ENCODE assay signal across 22 cellular contexts in the genomic region with DNA sequence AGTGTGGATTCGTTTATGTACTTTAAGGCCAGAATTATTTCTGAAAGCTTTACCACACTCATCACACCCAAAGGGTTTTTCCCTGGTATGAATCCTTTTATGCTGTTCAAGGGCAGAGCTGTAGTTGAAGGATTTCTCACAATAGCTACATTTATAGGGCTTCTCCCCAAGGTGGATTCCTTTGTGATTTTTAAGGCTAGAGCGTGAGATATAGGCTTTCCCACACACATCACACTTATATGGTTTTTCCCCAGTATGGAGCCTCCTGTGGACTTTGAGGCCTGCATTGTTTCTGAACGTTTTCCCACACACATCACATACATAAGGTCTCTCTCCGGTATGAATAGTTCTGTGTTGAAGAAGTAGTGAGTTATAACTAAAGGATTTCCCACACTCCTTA. TPM values are rescaled to one million over a fixed set of nuclear protein-coding genes. Genes with fewer than 3 reads are reported as not detected.
"Had no signal": no experiment of that assay in that cellular context is flagged by ENCODE, and none has a peak within 500 bp of the region (broad histone marks: within the 10 kb centered on the region; RNA-seq: fewer than 3 reads in every experiment).

No MANE protein-coding gene starts in this region.

- H3K4me3 Mint-ChIP-seq: activated CD8-positive, alpha-beta T cell treated with anti-CD3 and anti-CD28 coated beads, Interleukin-2, amount 10 ng/mL, durations not matched to agents 7 days and 5 days; activated naive CD4-positive, alpha-beta T cell treated with anti-CD3 and anti-CD28 coated beads, Interleukin-2, amount 50 U/mL, for 24 hours; brain; central memory CD8-positive, alpha-beta T cell; T-helper 17 cell; WTC11 had no signal

- H3K4me3 ChIP-seq: ascending aorta had no signal

- DNase-seq: activated CD4-positive, alpha-beta T cell treated with anti-CD3 and anti-CD28 coated beads for 48 hours; activated CD4-positive, alpha-beta T cell treated with anti-CD3 and anti-CD28 coated beads, Interleukin-2, amount 50 U/mL, for 4 hours; activated CD4-positive, CD25-positive, alpha-beta regulatory T cell treated with anti-CD3 and anti-CD28 coated beads, Interleukin-2, amount 50 U/mL, for 72 hours; activated CD8-positive, alpha-beta memory T cell treated with anti-CD3 and anti-CD28 coated beads, Interleukin-2, amount 50 U/mL, for 48 hours; activated CD8-positive, alpha-beta T cell treated with anti-CD3 and anti-CD28 coated beads, Interleukin-2, amount 10 ng/mL, durations not matched to agents 7 days and 5 days; activated T-cell treated with anti-CD3 and anti-CD28 coated beads, Interleukin-2, amount 50 U/mL, for 1 hour; amniotic stem cell; Kasumi-1; NCI-H1105 treated with DMSO at 0.1 percent for 48 hours; NCI-H1436 treated with DMSO at 0.1 percent for 48 hours; NCI-H187 treated with DMSO at 0.1 percent for 48 hours; NCI-H2081 treated with DMSO at 0.1 percent for 48 hours; NCI-H446; NCI-H524; SIG-M5; T-helper 17 cell; T-helper 9 cell had no signal

- H3K27ac ChIP-seq: ascending aorta had no signal

- H3K27me3 Mint-ChIP-seq: activated naive CD4-positive, alpha-beta T cell treated with anti-CD3 and anti-CD28 coated beads, Interleukin-2, amount 50 U/mL, for 24 hours; central memory CD8-positive, alpha-beta T cell; T-helper 17 cell had no signal

- ATAC-seq: activated CD8-positive, alpha-beta T cell treated with anti-CD3 and anti-CD28 coated beads, Interleukin-2, amount 10 ng/mL, durations not matched to agents 7 days and 5 days; T-helper 17 cell; WTC11 had no signal

- H3K27me3 ChIP-seq: ascending aorta had no signal

- H3K4me1 ChIP-seq: ascending aorta had no signal

- H3K4me1 Mint-ChIP-seq: brain had no signal

- H3K27ac Mint-ChIP-seq: activated CD8-positive, alpha-beta T cell treated with anti-CD3 and anti-CD28 coated beads, Interleukin-2, amount 10 ng/mL, durations not matched to agents 7 days and 5 days; activated naive CD4-positive, alpha-beta T cell treated with anti-CD3 and anti-CD28 coated beads, Interleukin-2, amount 50 U/mL, for 24 hours; brain; T-helper 17 cell; WTC11 had no signal

RNA-seq across cellular contexts. Expression of a gene that starts 49.1 kb away (rescaled TPM):
- total RNA-seq: activated CD8-positive, alpha-beta T cell treated with anti-CD3 and anti-CD28 coated beads, Interleukin-2, amount 10 ng/mL, durations not matched to agents 7 days and 5 days; ascending aorta; T-helper 17 cell had no signal
